In the genomic region with DNA sequence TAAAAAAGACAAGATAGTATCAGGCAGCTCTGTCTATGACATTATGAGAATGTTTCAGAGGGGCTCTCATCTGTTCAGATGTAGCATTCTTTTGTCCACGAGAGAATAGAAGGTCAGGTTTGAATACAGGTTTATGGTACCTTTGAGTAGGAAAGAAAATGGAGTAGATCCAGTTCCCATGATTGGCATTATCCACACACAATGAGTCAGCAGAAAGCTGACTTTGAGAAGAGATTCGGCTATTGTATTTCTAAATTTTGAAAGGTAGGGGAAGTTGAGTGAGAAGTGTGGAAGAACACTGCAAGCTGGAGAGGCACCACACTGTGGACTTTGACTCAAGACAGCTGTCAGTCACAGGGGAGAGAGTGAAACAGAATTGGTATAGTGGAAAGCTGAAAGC, we compare ENCODE assay signal across 2 cellular contexts.
TF ChIP-seq lines count a peak whose summit lies in the region.

No MANE protein-coding gene starts in this region.

TF ChIP-seq in A549, 52 proteins besides CTCF, POLR2A, EP300 and RAD21 (continued from another document):
- TF ChIP-seq E2F6 (IDR thresholded peaks at IDR 0.05; ENCODE audit: borderline replicate concordance, low read depth) = no peak
- TF ChIP-seq CBX2 (IDR thresholded peaks at IDR 0.05; ENCODE audit: borderline replicate concordance, low read depth) = no peak
- TF ChIP-seq NFE2L2 (conservative IDR thresholded peaks at IDR 0.05; ENCODE audit: low read length) = peak; percentile 74
- no peak for TF ChIP-seq ELK1 (IDR thresholded peaks at IDR 0.05; ENCODE audit: low read depth, low read length)

TF ChIP-seq in GM23338, 12 proteins besides CTCF, POLR2A, EP300 and RAD21 (continued from another document):
- TF ChIP-seq ZNF331 (CRISPR knock-in tag; IDR thresholded peaks at IDR 0.05; ENCODE audit: low read depth) (no peak), POLR2AphosphoS5 (IDR thresholded peaks at IDR 0.05; ENCODE audit: low read depth) (no peak), EZH2phosphoT487 (IDR thresholded peaks at IDR 0.05; ENCODE audit: unreplicated experiment) (no peak), ZNF114 (CRISPR knock-in tag; IDR thresholded peaks at IDR 0.05) (no peak), JUNB (IDR thresholded peaks at IDR 0.05; ENCODE audit: unreplicated experiment) (no peak), CREB1 (CRISPR knock-in tag; IDR thresholded peaks at IDR 0.05; ENCODE audit: low read depth) (no peak)
- TF ChIP-seq, protein P1, sequence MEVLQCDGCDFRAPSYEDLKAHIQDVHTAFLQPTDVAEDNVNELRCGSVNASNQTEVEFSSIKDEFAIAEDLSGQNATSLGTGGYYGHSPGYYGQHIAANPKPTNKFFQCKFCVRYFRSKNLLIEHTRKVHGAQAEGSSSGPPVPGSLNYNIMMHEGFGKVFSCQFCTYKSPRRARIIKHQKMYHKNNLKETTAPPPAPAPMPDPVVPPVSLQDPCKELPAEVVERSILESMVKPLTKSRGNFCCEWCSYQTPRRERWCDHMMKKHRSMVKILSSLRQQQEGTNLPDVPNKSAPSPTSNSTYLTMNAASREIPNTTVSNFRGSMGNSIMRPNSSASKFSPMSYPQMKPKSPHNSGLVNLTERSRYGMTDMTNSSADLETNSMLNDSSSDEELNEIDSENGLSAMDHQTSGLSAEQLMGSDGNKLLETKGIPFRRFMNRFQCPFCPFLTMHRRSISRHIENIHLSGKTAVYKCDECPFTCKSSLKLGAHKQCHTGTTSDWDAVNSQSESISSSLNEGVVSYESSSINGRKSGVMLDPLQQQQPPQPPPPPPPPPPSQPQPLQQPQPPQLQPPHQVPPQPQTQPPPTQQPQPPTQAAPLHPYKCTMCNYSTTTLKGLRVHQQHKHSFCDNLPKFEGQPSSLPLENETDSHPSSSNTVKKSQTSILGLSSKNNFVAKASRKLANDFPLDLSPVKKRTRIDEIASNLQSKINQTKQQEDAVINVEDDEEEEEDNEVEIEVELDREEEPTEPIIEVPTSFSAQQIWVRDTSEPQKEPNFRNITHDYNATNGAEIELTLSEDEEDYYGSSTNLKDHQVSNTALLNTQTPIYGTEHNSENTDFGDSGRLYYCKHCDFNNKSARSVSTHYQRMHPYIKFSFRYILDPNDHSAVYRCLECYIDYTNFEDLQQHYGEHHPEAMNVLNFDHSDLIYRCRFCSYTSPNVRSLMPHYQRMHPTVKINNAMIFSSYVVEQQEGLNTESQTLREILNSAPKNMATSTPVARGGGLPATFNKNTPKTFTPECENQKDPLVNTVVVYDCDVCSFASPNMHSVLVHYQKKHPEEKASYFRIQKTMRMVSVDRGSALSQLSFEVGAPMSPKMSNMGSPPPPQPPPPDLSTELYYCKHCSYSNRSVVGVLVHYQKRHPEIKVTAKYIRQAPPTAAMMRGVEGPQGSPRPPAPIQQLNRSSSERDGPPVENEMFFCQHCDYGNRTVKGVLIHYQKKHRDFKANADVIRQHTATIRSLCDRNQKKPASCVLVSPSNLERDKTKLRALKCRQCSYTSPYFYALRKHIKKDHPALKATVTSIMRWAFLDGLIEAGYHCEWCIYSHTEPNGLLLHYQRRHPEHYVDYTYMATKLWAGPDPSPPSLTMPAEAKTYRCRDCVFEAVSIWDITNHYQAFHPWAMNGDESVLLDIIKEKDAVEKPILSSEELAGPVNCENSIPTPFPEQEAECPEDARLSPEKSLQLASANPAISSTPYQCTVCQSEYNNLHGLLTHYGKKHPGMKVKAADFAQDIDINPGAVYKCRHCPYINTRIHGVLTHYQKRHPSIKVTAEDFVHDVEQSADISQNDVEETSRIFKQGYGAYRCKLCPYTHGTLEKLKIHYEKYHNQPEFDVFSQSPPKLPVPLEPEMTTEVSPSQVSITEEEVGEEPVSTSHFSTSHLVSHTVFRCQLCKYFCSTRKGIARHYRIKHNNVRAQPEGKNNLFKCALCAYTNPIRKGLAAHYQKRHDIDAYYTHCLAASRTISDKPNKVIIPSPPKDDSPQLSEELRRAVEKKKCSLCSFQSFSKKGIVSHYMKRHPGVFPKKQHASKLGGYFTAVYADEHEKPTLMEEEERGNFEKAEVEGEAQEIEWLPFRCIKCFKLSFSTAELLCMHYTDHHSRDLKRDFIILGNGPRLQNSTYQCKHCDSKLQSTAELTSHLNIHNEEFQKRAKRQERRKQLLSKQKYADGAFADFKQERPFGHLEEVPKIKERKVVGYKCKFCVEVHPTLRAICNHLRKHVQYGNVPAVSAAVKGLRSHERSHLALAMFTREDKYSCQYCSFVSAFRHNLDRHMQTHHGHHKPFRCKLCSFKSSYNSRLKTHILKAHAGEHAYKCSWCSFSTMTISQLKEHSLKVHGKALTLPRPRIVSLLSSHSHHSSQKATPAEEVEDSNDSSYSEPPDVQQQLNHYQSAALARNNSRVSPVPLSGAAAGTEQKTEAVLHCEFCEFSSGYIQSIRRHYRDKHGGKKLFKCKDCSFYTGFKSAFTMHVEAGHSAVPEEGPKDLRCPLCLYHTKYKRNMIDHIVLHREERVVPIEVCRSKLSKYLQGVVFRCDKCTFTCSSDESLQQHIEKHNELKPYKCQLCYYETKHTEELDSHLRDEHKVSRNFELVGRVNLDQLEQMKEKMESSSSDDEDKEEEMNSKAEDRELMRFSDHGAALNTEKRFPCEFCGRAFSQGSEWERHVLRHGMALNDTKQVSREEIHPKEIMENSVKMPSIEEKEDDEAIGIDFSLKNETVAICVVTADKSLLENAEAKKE (CRISPR knock-in tag; IDR thresholded peaks at IDR 0.05) = no peak
- TF ChIP-seq, protein P2, sequence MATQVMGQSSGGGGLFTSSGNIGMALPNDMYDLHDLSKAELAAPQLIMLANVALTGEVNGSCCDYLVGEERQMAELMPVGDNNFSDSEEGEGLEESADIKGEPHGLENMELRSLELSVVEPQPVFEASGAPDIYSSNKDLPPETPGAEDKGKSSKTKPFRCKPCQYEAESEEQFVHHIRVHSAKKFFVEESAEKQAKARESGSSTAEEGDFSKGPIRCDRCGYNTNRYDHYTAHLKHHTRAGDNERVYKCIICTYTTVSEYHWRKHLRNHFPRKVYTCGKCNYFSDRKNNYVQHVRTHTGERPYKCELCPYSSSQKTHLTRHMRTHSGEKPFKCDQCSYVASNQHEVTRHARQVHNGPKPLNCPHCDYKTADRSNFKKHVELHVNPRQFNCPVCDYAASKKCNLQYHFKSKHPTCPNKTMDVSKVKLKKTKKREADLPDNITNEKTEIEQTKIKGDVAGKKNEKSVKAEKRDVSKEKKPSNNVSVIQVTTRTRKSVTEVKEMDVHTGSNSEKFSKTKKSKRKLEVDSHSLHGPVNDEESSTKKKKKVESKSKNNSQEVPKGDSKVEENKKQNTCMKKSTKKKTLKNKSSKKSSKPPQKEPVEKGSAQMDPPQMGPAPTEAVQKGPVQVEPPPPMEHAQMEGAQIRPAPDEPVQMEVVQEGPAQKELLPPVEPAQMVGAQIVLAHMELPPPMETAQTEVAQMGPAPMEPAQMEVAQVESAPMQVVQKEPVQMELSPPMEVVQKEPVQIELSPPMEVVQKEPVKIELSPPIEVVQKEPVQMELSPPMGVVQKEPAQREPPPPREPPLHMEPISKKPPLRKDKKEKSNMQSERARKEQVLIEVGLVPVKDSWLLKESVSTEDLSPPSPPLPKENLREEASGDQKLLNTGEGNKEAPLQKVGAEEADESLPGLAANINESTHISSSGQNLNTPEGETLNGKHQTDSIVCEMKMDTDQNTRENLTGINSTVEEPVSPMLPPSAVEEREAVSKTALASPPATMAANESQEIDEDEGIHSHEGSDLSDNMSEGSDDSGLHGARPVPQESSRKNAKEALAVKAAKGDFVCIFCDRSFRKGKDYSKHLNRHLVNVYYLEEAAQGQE (IDR thresholded peaks at IDR 0.05; ENCODE audit: unreplicated experiment) = no peak
TF ChIP-seq in GM23338: peak in this region for 0.
